8 cellular contexts compared by ENCODE assay signal in the genomic region with DNA sequence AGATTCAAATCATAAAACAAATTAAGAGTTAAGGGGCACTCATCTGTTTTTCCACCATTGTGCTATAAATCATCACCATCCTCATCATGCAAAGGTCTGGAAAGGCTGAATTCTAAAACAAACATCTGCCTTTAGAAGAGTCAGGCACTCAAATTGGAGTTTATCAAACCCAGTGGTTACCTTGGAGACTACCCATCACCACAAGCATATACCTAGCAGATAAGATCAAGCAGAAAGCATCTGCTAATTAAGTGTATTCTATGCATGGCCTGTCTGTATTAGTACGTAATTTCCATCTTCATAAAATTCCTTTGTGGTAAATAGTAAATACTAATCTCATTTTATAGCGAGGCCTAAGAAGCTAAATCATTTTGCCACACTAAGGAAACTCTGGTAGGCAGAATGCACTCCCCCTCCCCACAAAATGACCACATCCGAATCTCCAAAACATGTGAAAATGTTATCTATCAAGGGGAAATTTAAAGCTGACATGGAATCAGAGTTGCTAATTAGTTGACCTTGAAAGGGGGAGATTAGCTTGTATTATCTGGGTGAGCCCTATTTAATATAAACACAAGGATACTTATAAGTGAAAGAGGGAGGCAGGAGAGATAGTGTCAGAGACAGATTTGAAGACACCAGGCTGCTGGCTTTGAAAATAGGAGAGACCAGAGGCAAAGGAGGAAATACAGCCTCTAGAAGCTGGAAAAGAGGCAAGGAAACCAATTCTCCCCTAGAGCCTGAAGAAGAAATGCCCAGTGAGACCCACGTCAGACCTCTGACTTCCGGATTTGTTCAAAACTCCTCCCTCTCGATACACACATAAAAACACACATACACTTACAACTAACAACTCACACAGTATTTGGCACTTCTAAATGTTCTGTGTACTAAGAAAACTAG. TPM values are rescaled to one million over a fixed set of nuclear protein-coding genes. Genes with fewer than 3 reads are reported as not detected.
A peak's percentile ranks its signal among the peaks of the same experiment; 100 is the strongest.
DNase-seq lines count a peak whose midpoint lies in the region; ATAC-seq lines count a peak whose summit lies in the region.

No MANE protein-coding gene starts in this region.

- DNase-seq in activated CD4-positive, alpha-beta T cell treated with anti-CD3 and anti-CD28 coated beads, Interleukin-2, amount 50 U/mL, for 1 hour, result peak; percentile 22
- DNase-seq in activated CD4-positive, alpha-beta T cell treated with anti-CD3 and anti-CD28 coated beads for 48 hours, result no peak
- DNase-seq in SK-N-DZ (ENCODE audit: low spot score), result peak; percentile 74
- peak; percentile 60 for DNase-seq in dermis blood vessel endothelial cell
- DNase-seq in kidney glomerular epithelial cell (lab: John Stamatoyannopoulos, UW), result no peak

- ATAC-seq in GM21723 (IDR thresholded peaks at IDR 0.05; ENCODE audit: unreplicated experiment), result no peak
- ATAC-seq in HG02970 (IDR thresholded peaks at IDR 0.05; ENCODE audit: low FRiP score, unreplicated experiment), result no peak

- H3K27ac ChIP-seq in skin epidermis, result peak overlapping the region in 11 of 21 experiments; percentile 2 to 61 (median 39)

- H3K4me3 ChIP-seq in skin epidermis, result no peak overlapping the region

RNA-seq across cellular contexts. Expression of a gene that starts 23.2 kb away (rescaled TPM):
- 7.6 and 9.6 TPM in 2 replicates for polyA plus RNA-seq in SK-N-DZ (2014; cell fraction: cytosol; rRNA removed)
- polyA plus RNA-seq in SK-N-DZ (2014; cell fraction: nucleus; rRNA removed), result 14.1 and 18.4 TPM in 2 replicates
- 62.0 and 67.9 TPM in 2 replicates for total RNA-seq in dermis blood vessel endothelial cell

RNA-seq across cellular contexts. Expression of a gene that starts 23.6 kb away (rescaled TPM):
- polyA plus RNA-seq in SK-N-DZ (2014; cell fraction: cytosol; rRNA removed), result 29.6 TPM in 2 replicates
- polyA plus RNA-seq in SK-N-DZ (2014; cell fraction: nucleus; rRNA removed), result 11.9 and 16.0 TPM in 2 replicates
- total RNA-seq in dermis blood vessel endothelial cell, result 24.7 and 31.5 TPM in 2 replicates

Comparison
In these comparisons a context has a peak if more than half of its experiments do, and no peak if none do; other contexts are left out.
1. DNase-seq: peak in activated CD4-positive, alpha-beta T cell treated with anti-CD3 and anti-CD28 coated beads, Interleukin-2, amount 50 U/mL, for 1 hour (single experiment), SK-N-DZ (single experiment) and dermis blood vessel endothelial cell (single experiment); none in activated CD4-positive, alpha-beta T cell treated with anti-CD3 and anti-CD28 coated beads for 48 hours (single experiment) and kidney glomerular epithelial cell (single experiment).